Comparison of ENCODE assay signal across 1 cellular context in the genomic region with DNA sequence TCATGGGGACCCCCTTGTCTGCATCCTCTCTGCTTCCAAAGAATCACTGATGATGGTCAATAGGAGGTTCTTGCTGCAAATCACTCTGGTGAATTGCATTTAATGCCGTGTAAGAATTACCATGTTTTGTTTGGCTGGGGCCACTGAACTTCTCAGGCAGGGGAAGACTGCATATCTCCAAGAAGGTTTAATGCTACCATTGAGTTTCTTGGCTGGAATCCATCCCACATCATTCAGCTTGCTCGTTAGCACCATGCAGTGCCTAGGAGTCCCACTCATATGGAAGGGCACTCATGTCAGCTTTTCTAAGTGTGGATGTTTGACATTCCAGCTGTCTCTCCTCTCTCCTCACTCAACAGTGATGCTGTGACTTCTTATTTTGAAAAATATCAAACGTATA.
TF ChIP-seq lines count a peak whose summit lies in the region.

No MANE protein-coding gene starts in this region.

TF ChIP-seq in HEK293, 187 proteins besides CTCF, POLR2A, EP300 and RAD21 (continued from another document):
- peak; percentile 65 for TF ChIP-seq PRDM10 (tag by site-specific recombination; IDR thresholded peaks at IDR 0.05)
- TF ChIP-seq ZNF660 (tag by site-specific recombination; IDR thresholded peaks at IDR 0.05) = no peak
- 0 out of 2 replicates have a peak, but pooled peaks have one; percentile 5 for TF ChIP-seq ZIC2 (tag by site-specific recombination; IDR thresholded peaks at IDR 0.05)
- TF ChIP-seq ZBTB48 (tag by site-specific recombination; IDR thresholded peaks at IDR 0.05) = no peak
- no peak for TF ChIP-seq WT1 (tag by site-specific recombination; IDR thresholded peaks at IDR 0.05)
- TF ChIP-seq, protein P1, sequence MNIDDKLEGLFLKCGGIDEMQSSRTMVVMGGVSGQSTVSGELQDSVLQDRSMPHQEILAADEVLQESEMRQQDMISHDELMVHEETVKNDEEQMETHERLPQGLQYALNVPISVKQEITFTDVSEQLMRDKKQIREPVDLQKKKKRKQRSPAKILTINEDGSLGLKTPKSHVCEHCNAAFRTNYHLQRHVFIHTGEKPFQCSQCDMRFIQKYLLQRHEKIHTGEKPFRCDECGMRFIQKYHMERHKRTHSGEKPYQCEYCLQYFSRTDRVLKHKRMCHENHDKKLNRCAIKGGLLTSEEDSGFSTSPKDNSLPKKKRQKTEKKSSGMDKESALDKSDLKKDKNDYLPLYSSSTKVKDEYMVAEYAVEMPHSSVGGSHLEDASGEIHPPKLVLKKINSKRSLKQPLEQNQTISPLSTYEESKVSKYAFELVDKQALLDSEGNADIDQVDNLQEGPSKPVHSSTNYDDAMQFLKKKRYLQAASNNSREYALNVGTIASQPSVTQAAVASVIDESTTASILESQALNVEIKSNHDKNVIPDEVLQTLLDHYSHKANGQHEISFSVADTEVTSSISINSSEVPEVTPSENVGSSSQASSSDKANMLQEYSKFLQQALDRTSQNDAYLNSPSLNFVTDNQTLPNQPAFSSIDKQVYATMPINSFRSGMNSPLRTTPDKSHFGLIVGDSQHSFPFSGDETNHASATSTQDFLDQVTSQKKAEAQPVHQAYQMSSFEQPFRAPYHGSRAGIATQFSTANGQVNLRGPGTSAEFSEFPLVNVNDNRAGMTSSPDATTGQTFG (tag by site-specific recombination; IDR thresholded peaks at IDR 0.05; ENCODE audit: borderline replicate concordance) = no peak
- TF ChIP-seq ZFP41 (tag by site-specific recombination; IDR thresholded peaks at IDR 0.05; ENCODE audit: borderline replicate concordance) = no peak
- TF ChIP-seq, protein P2, sequence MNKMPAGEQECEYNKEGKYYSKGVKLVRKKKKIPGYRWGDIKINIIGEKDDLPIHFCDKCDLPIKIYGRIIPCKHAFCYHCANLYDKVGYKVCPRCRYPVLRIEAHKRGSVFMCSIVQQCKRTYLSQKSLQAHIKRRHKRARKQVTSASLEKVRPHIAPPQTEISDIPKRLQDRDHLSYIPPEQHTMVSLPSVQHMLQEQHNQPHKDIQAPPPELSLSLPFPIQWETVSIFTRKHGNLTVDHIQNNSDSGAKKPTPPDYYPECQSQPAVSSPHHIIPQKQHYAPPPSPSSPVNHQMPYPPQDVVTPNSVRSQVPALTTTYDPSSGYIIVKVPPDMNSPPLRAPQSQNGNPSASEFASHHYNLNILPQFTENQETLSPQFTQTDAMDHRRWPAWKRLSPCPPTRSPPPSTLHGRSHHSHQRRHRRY (tag by site-specific recombination; IDR thresholded peaks at IDR 0.05) = no peak
- TF ChIP-seq ZNF585B (tag by site-specific recombination; IDR thresholded peaks at IDR 0.05) = no peak
- TF ChIP-seq ZNF366 (tag by site-specific recombination; conservative IDR thresholded peaks at IDR 0.05) = no peak
- TF ChIP-seq ZNF837 (tag by site-specific recombination; IDR thresholded peaks at IDR 0.05) = no peak
- no peak for TF ChIP-seq ZNF626 (tag by site-specific recombination; IDR thresholded peaks at IDR 0.05)
- peak; percentile 52; the same call in 1 of the 2 replicates for TF ChIP-seq FEZF1 (tag by site-specific recombination; IDR thresholded peaks at IDR 0.05)
- TF ChIP-seq ZSCAN5A (tag by site-specific recombination; IDR thresholded peaks at IDR 0.05) = no peak
- TF ChIP-seq ZNF621 (tag by site-specific recombination; IDR thresholded peaks at IDR 0.05) = no peak
- TF ChIP-seq ZNF24 (tag by site-specific recombination; IDR thresholded peaks at IDR 0.05) = no peak
- peak; percentile 90 for TF ChIP-seq OSR2 (tag by site-specific recombination; IDR thresholded peaks at IDR 0.05)
- no peak for TF ChIP-seq ZNF211 (tag by site-specific recombination; IDR thresholded peaks at IDR 0.05; ENCODE audit: low read depth)
- TF ChIP-seq ZNF433 (tag by site-specific recombination; IDR thresholded peaks at IDR 0.05; ENCODE audit: low read depth) = no peak
- TF ChIP-seq ZNF155 (tag by site-specific recombination; IDR thresholded peaks at IDR 0.05) = no peak
- no peak for TF ChIP-seq ZNF280C (tag by site-specific recombination; IDR thresholded peaks at IDR 0.05)
- no peak for TF ChIP-seq GLI2 (tag by site-specific recombination; IDR thresholded peaks at IDR 0.05; ENCODE audit: borderline replicate concordance, low read depth)
- TF ChIP-seq SCRT1 (tag by site-specific recombination; IDR thresholded peaks at IDR 0.05; ENCODE audit: borderline replicate concordance) = no peak
- no peak for TF ChIP-seq ZNF624 (tag by site-specific recombination; IDR thresholded peaks at IDR 0.05)
- TF ChIP-seq ZNF214 (tag by site-specific recombination; IDR thresholded peaks at IDR 0.05; ENCODE audit: borderline replicate concordance) = no peak
- TF ChIP-seq ZNF513 (tag by site-specific recombination; IDR thresholded peaks at IDR 0.05) = no peak
- no peak for TF ChIP-seq ZNF223 (tag by site-specific recombination; IDR thresholded peaks at IDR 0.05)
- no peak for TF ChIP-seq ZNF184 (tag by site-specific recombination; IDR thresholded peaks at IDR 0.05)
- TF ChIP-seq PBX3 (CRISPR knock-in tag; IDR thresholded peaks at IDR 0.05) = no peak
- TF ChIP-seq ZBTB8A (tag by site-specific recombination; IDR thresholded peaks at IDR 0.05) = no peak; the same call in 1 of the 2 replicates
- 0 out of 2 replicates have a peak, but pooled peaks have one; percentile 39 for TF ChIP-seq IKZF3 (tag by site-specific recombination; IDR thresholded peaks at IDR 0.05)
TF ChIP-seq in HEK293: peak in this region for 11.
